ENCODE assay signal across 7 cellular contexts in genomic region chr22:24553597-24554315, GRCh38. TPM values are rescaled to one million over a fixed set of nuclear protein-coding genes. Genes with fewer than 3 reads are reported as not detected.
A peak's percentile ranks its signal among the peaks of the same experiment; 100 is the strongest.
DNase-seq lines count a peak whose midpoint lies in the region; TF ChIP-seq lines count a peak whose summit lies in the region.
"Had no signal": no experiment of that assay in that cellular context is flagged by ENCODE, and none has a peak within 500 bp of the region (broad histone marks: within the 10 kb centered on the region; RNA-seq: fewer than 3 reads in every experiment).

No MANE protein-coding gene starts in this region.

- H3K9me3 ChIP-seq in hepatocyte (ENCODE audit: low read depth) (no peaks in the 10 kb centered on the region), uterus (no peaks in the 10 kb centered on the region)

- peaks cover 23% of the 10 kb centered on the region for H4K20me1 ChIP-seq in hepatocyte (ENCODE audit: insufficient read depth, poor library complexity, severe bottlenecking)

- 51% methylated on average over 12 of the region's 12 CpGs for WGBS in hepatocyte (ENCODE audit: low lambda C conversion rate, missing lambda C conversion rate)

- intact Hi-C loops in uterus (cut with DNase I; ENCODE audit: low total_unique reads) = no loop called here

- H3K79me2 ChIP-seq in hepatocyte = peaks cover 79% of the 10 kb centered on the region

- no peaks in the 10 kb centered on the region for H3K36me3 ChIP-seq in hepatocyte (replicated peaks; ENCODE audit: insufficient read depth, low read depth)
- no peaks in the 10 kb centered on the region for H3K36me3 ChIP-seq in uterus

- H3K27ac ChIP-seq in hepatocyte (peak overlapping the region; percentile 94), uterus (peak overlapping the region; percentile 82 to 99)

- H3K27me3 ChIP-seq in hepatocyte = no peaks in the 10 kb centered on the region
- H3K27me3 ChIP-seq in uterus = no peaks in the 10 kb centered on the region

- no peak for TF ChIP-seq CTCF in hepatocyte (IDR thresholded peaks at IDR 0.05; ENCODE audit: poor library complexity)
- TF ChIP-seq CTCF in uterus (IDR thresholded peaks at IDR 0.05) = no peak

- DNase-seq in COLO668 (lab: John Stamatoyannopoulos, UW; ENCODE audit: unreplicated experiment) (peak; percentile 33), hepatocyte (ENCODE audit: low spot score) (peak; percentile 38), uterus (peak in 1 of 2 donors; percentile 20), D341Med (ENCODE audit: low spot score) (no peak), activated gamma-delta T cell (lab: John Stamatoyannopoulos, UW) (no peak)

- peaks cover 48% of the 10 kb centered on the region for H3K4me1 ChIP-seq in hepatocyte (ENCODE audit: insufficient read depth)
- H3K4me1 ChIP-seq in uterus = peaks cover 5 to 14% of the 10 kb centered on the region in 2 donors

- H2AFZ ChIP-seq in hepatocyte = no peak overlapping the region

- H3K4me2 ChIP-seq in hepatocyte = peak overlapping the region; percentile 93

- H3K9me2 ChIP-seq in hepatocyte (replicated peaks; ENCODE audit: insufficient read depth) = no peaks in the 10 kb centered on the region

- peak overlapping the region; percentile 48 for H3K4me3 ChIP-seq in hepatocyte
- peak overlapping the region; percentile 83 to 88 for H3K4me3 ChIP-seq in uterus

- peak; percentile 34; the same call in 1 of the 2 replicates for TF ChIP-seq POLR2A in Raji (IDR thresholded peaks at IDR 0.05; ENCODE audit: insufficient read depth, low read depth, low read length)
- no peak for TF ChIP-seq POLR2A in uterus (IDR thresholded peaks at IDR 0.05)

RNA-seq across cellular contexts. Expression of gene GUCD1, which starts 1.2 kb away (rescaled TPM):
- 143 and 149 TPM in 2 replicates for total RNA-seq in hepatocyte
- polyA plus RNA-seq in hepatocyte = 84.9 and 102 TPM in 2 replicates
- 10 to 100 TPM; 26.4 to 68.2 (median 44.9) TPM for total RNA-seq in uterus

RNA-seq across cellular contexts. Expression of gene SNRPD3, which starts 2.0 kb away (rescaled TPM):
- total RNA-seq in hepatocyte (145 and 185 TPM in 2 replicates), uterus (100 to 1,000 TPM in 2 of 4 donors, 10 to 100 TPM in 2; 42.6 to 189 (median 85.1) TPM)
- 120 and 122 TPM in 2 replicates for polyA plus RNA-seq in hepatocyte

RNA-seq across cellular contexts. Expression of gene LRRC75B, which starts 39.1 kb away (rescaled TPM):
- 16.7 and 19.5 TPM in 2 replicates for total RNA-seq in hepatocyte
- polyA plus RNA-seq in hepatocyte = 34.5 and 38.2 TPM in 2 replicates
- 10 to 100 TPM in 2 of 4 donors, 1 to 10 TPM in 1, under 1 TPM in 1; 0.88 to 16.2 (median 8.2) TPM for total RNA-seq in uterus

RNA-seq across cellular contexts. Expression of gene GGT1, which starts 49.2 kb away (rescaled TPM):
- total RNA-seq in hepatocyte (59.4 and 80.7 TPM in 2 replicates), uterus (1 to 10 TPM in 2 of 4 donors, not detected in 2; 4.1 to 9.6 TPM)
- polyA plus RNA-seq in hepatocyte = 81.0 and 104 TPM in 2 replicates

RNA-seq across cellular contexts. Expression of gene UPB1, which starts 58.6 kb away (rescaled TPM):
- total RNA-seq in hepatocyte (1.2 and 1.6 TPM in 2 replicates), uterus (1 to 10 TPM in 1 of 4 donors, under 1 TPM in 1, not detected in 2; 0.83 to 2.7 TPM)
- polyA plus RNA-seq in hepatocyte = 0.39 and 1.0 TPM in 2 replicates
- total RNA-seq: LHCN-M2 had no signal

Comparison
In these comparisons a context has a peak if more than half of its experiments do, and no peak if none do; other contexts are left out.
1. DNase-seq: peak in COLO668 (single experiment) and hepatocyte (single experiment); none in D341Med (single experiment) and activated gamma-delta T cell (single experiment).